ENCODE assay signal across 24 cellular contexts in the genomic region with DNA sequence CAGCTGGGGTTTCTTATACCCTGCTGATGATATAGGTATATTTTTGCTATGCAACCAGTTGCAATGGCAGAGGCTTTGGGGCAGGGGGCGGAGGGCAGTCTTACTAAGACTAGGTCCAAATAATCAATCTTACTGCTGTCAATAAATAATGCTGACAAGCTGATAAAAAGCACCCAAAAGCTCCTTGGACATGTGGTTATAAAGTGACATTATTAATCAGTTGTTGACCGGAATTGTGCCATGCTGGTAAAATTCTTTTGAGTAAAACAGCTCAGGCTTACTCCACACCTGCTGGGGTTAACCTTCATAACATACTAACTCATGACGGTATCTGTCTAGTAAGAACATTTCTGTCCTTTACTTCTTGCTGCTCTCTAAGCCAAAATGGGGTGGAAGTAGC.
"Had no signal": no experiment of that assay in that cellular context is flagged by ENCODE, and none has a peak within 500 bp of the region (broad histone marks: within the 10 kb centered on the region; RNA-seq: fewer than 3 reads in every experiment).

No MANE protein-coding gene starts in this region.

- H3K36me3 ChIP-seq: heart right ventricle, left lung, lower lobe of right lung, suprapubic skin, tibial nerve had no signal

- H3K9me3 ChIP-seq: heart right ventricle, left lung, lower lobe of right lung, suprapubic skin, tibial nerve had no signal

- H3K4me3 ChIP-seq: heart right ventricle, left lung, lower lobe of right lung, suprapubic skin, tibial nerve had no signal

- H3K36me3 Mint-ChIP-seq: activated naive CD4-positive, alpha-beta T cell treated with anti-CD3 and anti-CD28 coated beads, Interleukin-2, amount 50 U/mL, for 72 hours had no signal

- H3K27me3 Mint-ChIP-seq: activated CD4-positive, alpha-beta T cell treated with anti-CD3 and anti-CD28 coated beads for 36 hours; activated T-cell treated with anti-CD3 and anti-CD28 coated beads, Interleukin-2, amount 50 U/mL, for 24 hours; dendritic cell treated with granulocyte-macrophage colony-stimulating factor and Interleukin-4, amounts not matched to agents 40 ng/mL and 50 ng/mL, for 4 days had no signal

- H3K4me3 Mint-ChIP-seq: activated CD4-positive, alpha-beta T cell treated with anti-CD3 and anti-CD28 coated beads for 36 hours; activated T-cell treated with anti-CD3 and anti-CD28 coated beads, Interleukin-2, amount 50 U/mL, for 24 hours; central memory CD8-positive, alpha-beta T cell; dendritic cell treated with granulocyte-macrophage colony-stimulating factor and Interleukin-4, amounts not matched to agents 40 ng/mL and 50 ng/mL, for 4 days; endodermal cell; nephron; T-helper 2 cell treated with Interferon-gamma antibody and Interleukin-4, amounts not matched to agents 5 μg/mL and 100 μg/mL, for 36 hours had no signal

- H3K27ac Mint-ChIP-seq: activated CD4-positive, alpha-beta T cell treated with anti-CD3 and anti-CD28 coated beads for 36 hours; activated naive CD4-positive, alpha-beta T cell treated with anti-CD3 and anti-CD28 coated beads, Interleukin-2, amount 50 U/mL, for 72 hours; activated T-cell treated with anti-CD3 and anti-CD28 coated beads, Interleukin-2, amount 50 U/mL, for 24 hours; dendritic cell treated with granulocyte-macrophage colony-stimulating factor and Interleukin-4, amounts not matched to agents 40 ng/mL and 50 ng/mL, for 4 days; endodermal cell; nephron; T-helper 2 cell treated with Interferon-gamma antibody and Interleukin-4, amounts not matched to agents 5 μg/mL and 100 μg/mL, for 36 hours had no signal

- H3K27ac ChIP-seq: foreskin keratinocyte, heart right ventricle, left lung, lower lobe of right lung, suprapubic skin, tibial nerve had no signal

- ATAC-seq: activated CD4-positive, alpha-beta T cell treated with anti-CD3 and anti-CD28 coated beads for 36 hours; activated naive CD4-positive, alpha-beta T cell treated with anti-CD3 and anti-CD28 coated beads, Interleukin-2, amount 50 U/mL, for 72 hours; esophagus mucosa; foreskin keratinocyte; heart right ventricle; left lung; lower lobe of right lung; right cardiac atrium had no signal

- H3K27me3 ChIP-seq: heart right ventricle, left lung, suprapubic skin, tibial nerve had no signal

- DNase-seq: activated CD4-positive, alpha-beta T cell treated with anti-CD3 and anti-CD28 coated beads for 36 hours; activated CD4-positive, CD25-positive, alpha-beta regulatory T cell; activated CD8-positive, alpha-beta memory T cell treated with anti-CD3 and anti-CD28 coated beads, Interleukin-2, amount 50 U/mL, for 4 hours; activated T-cell treated with anti-CD3 and anti-CD28 coated beads, Interleukin-2, amount 50 U/mL, for 24 hours; endodermal cell; foreskin keratinocyte; heart right ventricle; kidney glomerular epithelial cell; left lung; lower lobe of right lung; mesendoderm; posterior cingulate gyrus; right cardiac atrium; stimulated activated CD4-positive, alpha-beta T cell treated with anti-CD3 and anti-CD28 coated beads, Interleukin-2, amount 100 ng/mL, for 48 hours; T-helper 1 cell had no signal

- H3K4me1 ChIP-seq: foreskin keratinocyte, suprapubic skin had no signal

- H3K4me1 Mint-ChIP-seq: endodermal cell had no signal

- H3K9me3 Mint-ChIP-seq: activated naive CD4-positive, alpha-beta T cell treated with anti-CD3 and anti-CD28 coated beads, Interleukin-2, amount 50 U/mL, for 72 hours; activated T-cell treated with anti-CD3 and anti-CD28 coated beads, Interleukin-2, amount 50 U/mL, for 24 hours; central memory CD8-positive, alpha-beta T cell; dendritic cell treated with granulocyte-macrophage colony-stimulating factor and Interleukin-4, amounts not matched to agents 40 ng/mL and 50 ng/mL, for 4 days; endodermal cell; nephron; T-helper 2 cell treated with Interferon-gamma antibody and Interleukin-4, amounts not matched to agents 5 μg/mL and 100 μg/mL, for 36 hours had no signal

- FAIRE-seq: bronchial epithelial cell had no signal
